16 cellular contexts compared by ENCODE assay signal in the genomic region with DNA sequence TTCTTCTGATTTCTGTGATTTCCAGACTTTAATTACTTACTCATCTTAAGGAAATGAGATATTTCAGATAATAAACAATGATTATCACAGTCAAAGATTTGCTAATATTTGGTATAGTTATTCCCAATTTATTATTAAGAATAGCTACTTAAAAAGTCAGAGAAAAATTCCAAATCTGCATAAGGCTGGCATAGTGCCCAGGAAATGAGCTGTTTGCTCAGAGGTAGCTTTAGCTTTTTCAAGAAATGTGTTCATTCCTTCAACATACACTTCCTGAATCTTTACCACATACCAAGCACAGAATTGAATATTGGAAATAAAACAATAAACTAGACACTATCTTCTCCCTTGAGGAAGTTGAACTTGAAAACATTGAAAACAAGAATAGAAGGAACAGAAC. TPM values are rescaled to one million over a fixed set of nuclear protein-coding genes. Genes with fewer than 3 reads are reported as not detected.
"Had no signal": no experiment of that assay in that cellular context is flagged by ENCODE, and none has a peak within 500 bp of the region (broad histone marks: within the 10 kb centered on the region; RNA-seq: fewer than 3 reads in every experiment).

No MANE protein-coding gene starts in this region.

- H3K9me3 Mint-ChIP-seq: activated naive CD8-positive, alpha-beta T cell treated with anti-CD3 and anti-CD28 coated beads, Interleukin-2, amount 10 ng/mL, durations not matched to agents 7 days and 5 days had no signal

- H3K27me3 Mint-ChIP-seq: activated naive CD8-positive, alpha-beta T cell treated with anti-CD3 and anti-CD28 coated beads, Interleukin-2, amount 10 ng/mL, durations not matched to agents 7 days and 5 days had no signal

- H3K27ac ChIP-seq: gastrocnemius medialis, heart right ventricle, ovary, stomach, thoracic aorta, VCaP had no signal

- H3K36me3 Mint-ChIP-seq: activated CD4-positive, alpha-beta memory T cell treated with anti-CD3 and anti-CD28 coated beads for 36 hours; activated naive CD8-positive, alpha-beta T cell treated with anti-CD3 and anti-CD28 coated beads, Interleukin-2, amount 10 ng/mL, durations not matched to agents 7 days and 5 days; T-cell had no signal

- DNase-seq: activated CD4-positive, alpha-beta memory T cell treated with anti-CD3 and anti-CD28 coated beads for 36 hours; activated naive CD8-positive, alpha-beta T cell treated with anti-CD3 and anti-CD28 coated beads, Interleukin-2, amount 10 ng/mL, durations not matched to agents 7 days and 5 days; activated T-cell treated with anti-CD3 and anti-CD28 coated beads, Interleukin-2, amount 50 U/mL, for 48 hours; aorta; cerebellar nuclear complex; dermis blood vessel endothelial cell; gastrocnemius medialis; heart right ventricle; ovary; stomach; T-cell; T1000 had no signal

- H3K4me3 ChIP-seq: gastrocnemius medialis, heart right ventricle, ovary, stomach, thoracic aorta had no signal

- H3K27ac Mint-ChIP-seq: activated CD4-positive, alpha-beta memory T cell treated with anti-CD3 and anti-CD28 coated beads for 36 hours; activated naive CD8-positive, alpha-beta T cell treated with anti-CD3 and anti-CD28 coated beads, Interleukin-2, amount 10 ng/mL, durations not matched to agents 7 days and 5 days; T-cell had no signal

- H3K4me1 Mint-ChIP-seq: activated naive CD8-positive, alpha-beta T cell treated with anti-CD3 and anti-CD28 coated beads, Interleukin-2, amount 10 ng/mL, durations not matched to agents 7 days and 5 days; neural crest cell; T-cell had no signal

- H3K4me3 Mint-ChIP-seq: activated CD4-positive, alpha-beta memory T cell treated with anti-CD3 and anti-CD28 coated beads for 36 hours; activated naive CD8-positive, alpha-beta T cell treated with anti-CD3 and anti-CD28 coated beads, Interleukin-2, amount 10 ng/mL, durations not matched to agents 7 days and 5 days; neural crest cell; T-cell had no signal

- ATAC-seq: gastrocnemius medialis, heart right ventricle, T-cell had no signal

RNA-seq across cellular contexts. Expression of a gene that starts 44.3 kb away (rescaled TPM):
- total RNA-seq: activated naive CD8-positive, alpha-beta T cell treated with anti-CD3 and anti-CD28 coated beads, Interleukin-2, amount 10 ng/mL, durations not matched to agents 7 days and 5 days; myocyte had no signal
